In genomic region chr11:6681949-6682348, GRCh38 we compare ENCODE assay signal across 8 cellular contexts. TPM values are rescaled to one million over a fixed set of nuclear protein-coding genes. Genes with fewer than 3 reads are reported as not detected.
DNase-seq lines count a peak whose midpoint lies in the region; ATAC-seq, FAIRE-seq and TF ChIP-seq lines count a peak whose summit lies in the region.

No MANE protein-coding gene starts in this region.

- H3K4me3 Mint-ChIP-seq in IgD-negative memory B cell: peak overlapping the region; percentile 97 to 99 (median 98)
- peak overlapping the region; percentile 96 to 100 (median 99) for H3K4me3 Mint-ChIP-seq in naive thymus-derived CD8-positive, alpha-beta T cell

- peaks cover 15 to 36% (median 31%) of the 10 kb centered on the region in 11 experiments; a peak in 21 of 22 replicates for H3K36me3 ChIP-seq in BLaER1 treated with 17β-estradiol and CSF1 and Interleukin-3, amounts not matched to agents 10 nM and 100 nM
- no peaks in the 10 kb centered on the region for H3K36me3 ChIP-seq in bronchial epithelial cell (ENCODE audit: control insufficient read depth, insufficient read depth, low read length)

- TF ChIP-seq CTCF in bronchial epithelial cell (IDR thresholded peaks at IDR 0.05; ENCODE audit: insufficient read depth, low read length, severe bottlenecking): no peak

- peak overlapping the region; percentile 88 to 99 (median 97) for H3K4me2 ChIP-seq in BLaER1 treated with 17β-estradiol and CSF1 and Interleukin-3, amounts not matched to agents 10 nM and 100 nM

- H3K27me3 ChIP-seq in BLaER1 treated with 17β-estradiol and CSF1 and Interleukin-3, amounts not matched to agents 10 nM and 100 nM: no peaks in the 10 kb centered on the region
- H3K27me3 ChIP-seq in bronchial epithelial cell (ENCODE audit: control insufficient read depth, insufficient read depth, low read length): no peaks in the 10 kb centered on the region

- no peak for ATAC-seq in naive thymus-derived CD8-positive, alpha-beta T cell
- ATAC-seq in HG03097 (IDR thresholded peaks at IDR 0.05; ENCODE audit: low FRiP score, unreplicated experiment) (no peak), HG03342 (IDR thresholded peaks at IDR 0.05; ENCODE audit: unreplicated experiment) (no peak)

- H3K4me3 ChIP-seq in BLaER1 treated with 17β-estradiol and CSF1 and Interleukin-3, amounts not matched to agents 10 nM and 100 nM: peak overlapping the region; percentile 86 to 96 (median 94)
- H3K4me3 ChIP-seq in bronchial epithelial cell (ENCODE audit: low read depth, low read length): peak overlapping the region; percentile 58

- no peak for FAIRE-seq in bronchial epithelial cell (lab: Jason Lieb, UNC)

- peak overlapping the region; percentile 8 to 91 (median 87); a peak in 18 of 22 replicates for H3K27ac ChIP-seq in BLaER1 treated with 17β-estradiol and CSF1 and Interleukin-3, amounts not matched to agents 10 nM and 100 nM

- peak overlapping the region; percentile 63 to 99 (median 95) for H3K27ac Mint-ChIP-seq in IgD-negative memory B cell
- peak overlapping the region in 9 of 10 donors; percentile 98 to 100 (median 99) for H3K27ac Mint-ChIP-seq in naive thymus-derived CD8-positive, alpha-beta T cell

- H3K9me3 Mint-ChIP-seq in IgD-negative memory B cell: no peaks in the 10 kb centered on the region
- H3K9me3 Mint-ChIP-seq in naive thymus-derived CD8-positive, alpha-beta T cell: no peaks in the 10 kb centered on the region

- no peaks in the 10 kb centered on the region for H3K36me3 Mint-ChIP-seq in IgD-negative memory B cell
- H3K36me3 Mint-ChIP-seq in naive thymus-derived CD8-positive, alpha-beta T cell: peaks cover 0 to 19% (median 3%) of the 10 kb centered on the region in 3 donors

- H4K20me1 ChIP-seq in BLaER1 treated with 17β-estradiol and CSF1 and Interleukin-3, amounts not matched to agents 10 nM and 100 nM: peaks cover 0 to 40% (median 35%) of the 10 kb centered on the region in 11 experiments; a peak in 17 of 22 replicates

- H3K4me1 ChIP-seq in BLaER1 treated with 17β-estradiol and CSF1 and Interleukin-3, amounts not matched to agents 10 nM and 100 nM: peaks cover 20 to 28% (median 26%) of the 10 kb centered on the region in 10 experiments

- H3K9ac ChIP-seq in BLaER1 treated with 17β-estradiol and CSF1 and Interleukin-3, amounts not matched to agents 10 nM and 100 nM: peak overlapping the region; percentile 79 to 94 (median 89)

- DNase-seq in bronchial epithelial cell (ENCODE audit: low read depth) (no peak), inferior parietal cortex (ENCODE audit: extremely low spot score) (no peak), NCI-H774 (lab: John Stamatoyannopoulos, UW) (no peak)
- DNase-seq in naive thymus-derived CD8-positive, alpha-beta T cell: no peak

- no peaks in the 10 kb centered on the region for H3K27me3 Mint-ChIP-seq in IgD-negative memory B cell
- peaks cover 0 to 2% (median 0%) of the 10 kb centered on the region in 5 donors for H3K27me3 Mint-ChIP-seq in naive thymus-derived CD8-positive, alpha-beta T cell

- no peaks in the 10 kb centered on the region for H3K9me3 ChIP-seq in BLaER1 treated with 17β-estradiol and CSF1 and Interleukin-3, amounts not matched to agents 10 nM and 100 nM (replicated peaks in 1 of 11)

- POLR2A ChIA-PET in naive thymus-derived CD8-positive, alpha-beta T cell (lab: Charles Lee): interaction anchor here (0.8 to 5.0 kb wide), 11 partner anchors 9 to 279 kb away, joined by 3 to 108 read pairs (median 15); partner anchors contain the start of genes ILK, RRP8, TAF10 and TPP1

- H3K4me1 Mint-ChIP-seq in IgD-negative memory B cell: peaks cover 14 to 21% (median 16%) of the 10 kb centered on the region in 3 donors
- H3K4me1 Mint-ChIP-seq in naive thymus-derived CD8-positive, alpha-beta T cell: peaks cover 28 to 54% (median 39%) of the 10 kb centered on the region in 4 donors

RNA-seq across cellular contexts. Expression of gene MRPL17, which starts 1.2 kb away (rescaled TPM):
- polyA plus RNA-seq in IgD-negative memory B cell: 15.8 TPM
- 44.5 and 63.7 TPM in 2 replicates for total RNA-seq in bronchial epithelial cell
- total RNA-seq in naive thymus-derived CD8-positive, alpha-beta T cell: 10 to 100 TPM; 27.5 to 30.1 TPM
- 10 to 100 TPM; 16.2 to 23.6 (median 16.5) TPM for polyA plus RNA-seq in naive thymus-derived CD8-positive, alpha-beta T cell

RNA-seq across cellular contexts. Expression of gene DCHS1, which starts 26.3 kb away (rescaled TPM):
- 0.06 TPM for polyA plus RNA-seq in IgD-negative memory B cell
- total RNA-seq in bronchial epithelial cell: 0.26 TPM in 2 replicates
- 10 to 100 TPM; 14.4 to 14.9 TPM for total RNA-seq in naive thymus-derived CD8-positive, alpha-beta T cell
- 1 to 10 TPM; 2.2 to 6.1 (median 2.9) TPM for polyA plus RNA-seq in naive thymus-derived CD8-positive, alpha-beta T cell

Comparison
In these comparisons a context has a peak if more than half of its experiments do, and no peak if none do; other contexts are left out.
1. RNA of gene DCHS1, which starts 26.3 kb away (total RNA-seq): 14.4 to 14.9 TPM in naive thymus-derived CD8-positive, alpha-beta T cell; 0.26 TPM in bronchial epithelial cell; every median in the first group is over 10 times any median in the second.